ENCODE assay signal across 1 cellular context in genomic region chr2:72077702-72078169, GRCh38.
A peak's percentile ranks its signal among the peaks of the same experiment; 100 is the strongest.
TF ChIP-seq lines count a peak whose summit lies in the region.

No MANE protein-coding gene starts in this region.

TF ChIP-seq in HepG2, 621 proteins besides CTCF, POLR2A, EP300 and RAD21 (continued from another document and continues in another):
- TF ChIP-seq PITX1 (CRISPR knock-in tag; IDR thresholded peaks at IDR 0.05) = peak; percentile 87
- no peak for TF ChIP-seq PRDM4 (CRISPR knock-in tag; IDR thresholded peaks at IDR 0.05; ENCODE audit: borderline replicate concordance)
- peak; percentile 88 for TF ChIP-seq ZNF670 (CRISPR knock-in tag; IDR thresholded peaks at IDR 0.05; ENCODE audit: borderline replicate concordance)
- no peak for TF ChIP-seq EEA1 (CRISPR knock-in tag; IDR thresholded peaks at IDR 0.05; ENCODE audit: borderline replicate concordance)
- peak; percentile 96 for TF ChIP-seq DPF2 (CRISPR knock-in tag; IDR thresholded peaks at IDR 0.05; ENCODE audit: borderline replicate concordance, low read depth)
- no peak for TF ChIP-seq SSRP1 (CRISPR knock-in tag; IDR thresholded peaks at IDR 0.05)
- 0 out of 2 replicates have a peak, but pooled peaks have one; percentile 18 for TF ChIP-seq ZNF629 (CRISPR knock-in tag; conservative IDR thresholded peaks at IDR 0.05)
- no peak for TF ChIP-seq BRF2 (CRISPR knock-in tag; IDR thresholded peaks at IDR 0.05)
- no peak for TF ChIP-seq RBAK (CRISPR knock-in tag; IDR thresholded peaks at IDR 0.05)
- peak; percentile 81 for TF ChIP-seq PHF21A (CRISPR knock-in tag; IDR thresholded peaks at IDR 0.05)
- no peak for TF ChIP-seq ZSCAN12 (CRISPR knock-in tag; IDR thresholded peaks at IDR 0.05)
- peak; percentile 98 for TF ChIP-seq ASH2L (IDR thresholded peaks at IDR 0.05; ENCODE audit: insufficient read length, low read depth, low read length)
- TF ChIP-seq FOXA1 (IDR thresholded peaks at IDR 0.05) = peak; percentile 94
- TF ChIP-seq FOXA1 (CRISPR knock-in tag; IDR thresholded peaks at IDR 0.05) = peak; percentile 99
- TF ChIP-seq HIC2 (CRISPR knock-in tag; IDR thresholded peaks at IDR 0.05; ENCODE audit: low read depth) = no peak
- no peak for TF ChIP-seq MTF2 (CRISPR knock-in tag; IDR thresholded peaks at IDR 0.05; ENCODE audit: borderline replicate concordance)
- TF ChIP-seq FLYWCH1 (CRISPR knock-in tag; IDR thresholded peaks at IDR 0.05) = no peak
- peak; percentile 95 for TF ChIP-seq TFE3 (CRISPR knock-in tag; IDR thresholded peaks at IDR 0.05)
- TF ChIP-seq ZNF264 (CRISPR knock-in tag; IDR thresholded peaks at IDR 0.05) = peak; percentile 64; the same call in 1 of the 2 replicates
- no peak for TF ChIP-seq RBM22 (optimal IDR thresholded peaks at IDR 0.05; ENCODE audit: low read length)
- 0 out of 2 replicates have a peak, but pooled peaks have one; percentile 69 for TF ChIP-seq KDM1A (CRISPR knock-in tag; IDR thresholded peaks at IDR 0.05)
- TF ChIP-seq MYNN (CRISPR knock-in tag; IDR thresholded peaks at IDR 0.05; ENCODE audit: low read depth) = no peak
- TF ChIP-seq DNMT3B (CRISPR knock-in tag; conservative IDR thresholded peaks at IDR 0.05) = peak; percentile 29; the same call in 1 of the 2 replicates
- TF ChIP-seq ZNF33B (CRISPR knock-in tag; IDR thresholded peaks at IDR 0.05) = no peak
- no peak for TF ChIP-seq ZBTB7B (CRISPR knock-in tag; IDR thresholded peaks at IDR 0.05)
- TF ChIP-seq HDAC1 (CRISPR knock-in tag; IDR thresholded peaks at IDR 0.05) = peak; percentile 96
- TF ChIP-seq NCOA1 (CRISPR knock-in tag; IDR thresholded peaks at IDR 0.05) = 0 out of 2 replicates have a peak, but pooled peaks have one; percentile 39
- no peak for TF ChIP-seq DNMT1 (CRISPR knock-in tag; IDR thresholded peaks at IDR 0.05)
- TF ChIP-seq ZNF782 (CRISPR knock-in tag; IDR thresholded peaks at IDR 0.05; ENCODE audit: borderline replicate concordance) = no peak
- TF ChIP-seq ZUFSP (CRISPR knock-in tag; IDR thresholded peaks at IDR 0.05; ENCODE audit: borderline replicate concordance) = no peak
- TF ChIP-seq ARID5B (CRISPR knock-in tag; IDR thresholded peaks at IDR 0.05) = peak; percentile 100
- no peak for TF ChIP-seq BCL3 (CRISPR knock-in tag; IDR thresholded peaks at IDR 0.05)
- TF ChIP-seq EZH2 (conservative IDR thresholded peaks at IDR 0.05; ENCODE audit: low read depth, low read length) = no peak
- TF ChIP-seq KLF16 (CRISPR knock-in tag; IDR thresholded peaks at IDR 0.05) = peak in 1 of 2 experiments; percentile 94; a peak in 2 of 4 replicates
- TF ChIP-seq YY1 (IDR thresholded peaks at IDR 0.05; ENCODE audit: insufficient read depth, insufficient replicate concordance, low read depth, low read length) = no peak
- peak; percentile 19; the same call in 1 of the 2 replicates for TF ChIP-seq ARNT2 (CRISPR knock-in tag; IDR thresholded peaks at IDR 0.05; ENCODE audit: low read depth)
- TF ChIP-seq ZNF513 (CRISPR knock-in tag; conservative IDR thresholded peaks at IDR 0.05) = no peak
- no peak for TF ChIP-seq IRX3 (CRISPR knock-in tag; IDR thresholded peaks at IDR 0.05; ENCODE audit: borderline replicate concordance, low read depth)
- TF ChIP-seq ZNF274 (CRISPR knock-in tag; IDR thresholded peaks at IDR 0.05) = no peak
- TF ChIP-seq RELA (CRISPR knock-in tag; IDR thresholded peaks at IDR 0.05) = no peak
- no peak for TF ChIP-seq ZBTB26 (CRISPR knock-in tag; IDR thresholded peaks at IDR 0.05; ENCODE audit: borderline replicate concordance)
- TF ChIP-seq ZNF776 (CRISPR knock-in tag; IDR thresholded peaks at IDR 0.05) = no peak
- peak; percentile 82; the same call in 1 of the 2 replicates for TF ChIP-seq SP5 (CRISPR knock-in tag; IDR thresholded peaks at IDR 0.05; ENCODE audit: borderline replicate concordance, low read depth)
- TF ChIP-seq SMAD1 (CRISPR knock-in tag; IDR thresholded peaks at IDR 0.05; ENCODE audit: borderline replicate concordance, low read depth) = no peak
- peak; percentile 74 for TF ChIP-seq TGIF2 (CRISPR knock-in tag; IDR thresholded peaks at IDR 0.05)
- peak; percentile 96 for TF ChIP-seq NFIC (IDR thresholded peaks at IDR 0.05; ENCODE audit: low read length)
- no peak for TF ChIP-seq ISX (CRISPR knock-in tag; conservative IDR thresholded peaks at IDR 0.05)
- TF ChIP-seq CENPX (CRISPR knock-in tag; IDR thresholded peaks at IDR 0.05) = no peak
- peak; percentile 66; the same call in 1 of the 2 replicates for TF ChIP-seq HOMEZ (CRISPR knock-in tag; IDR thresholded peaks at IDR 0.05; ENCODE audit: low read depth)
- peak; percentile 98 for TF ChIP-seq HMG20B (CRISPR knock-in tag; conservative IDR thresholded peaks at IDR 0.05)
